In the genomic region with DNA sequence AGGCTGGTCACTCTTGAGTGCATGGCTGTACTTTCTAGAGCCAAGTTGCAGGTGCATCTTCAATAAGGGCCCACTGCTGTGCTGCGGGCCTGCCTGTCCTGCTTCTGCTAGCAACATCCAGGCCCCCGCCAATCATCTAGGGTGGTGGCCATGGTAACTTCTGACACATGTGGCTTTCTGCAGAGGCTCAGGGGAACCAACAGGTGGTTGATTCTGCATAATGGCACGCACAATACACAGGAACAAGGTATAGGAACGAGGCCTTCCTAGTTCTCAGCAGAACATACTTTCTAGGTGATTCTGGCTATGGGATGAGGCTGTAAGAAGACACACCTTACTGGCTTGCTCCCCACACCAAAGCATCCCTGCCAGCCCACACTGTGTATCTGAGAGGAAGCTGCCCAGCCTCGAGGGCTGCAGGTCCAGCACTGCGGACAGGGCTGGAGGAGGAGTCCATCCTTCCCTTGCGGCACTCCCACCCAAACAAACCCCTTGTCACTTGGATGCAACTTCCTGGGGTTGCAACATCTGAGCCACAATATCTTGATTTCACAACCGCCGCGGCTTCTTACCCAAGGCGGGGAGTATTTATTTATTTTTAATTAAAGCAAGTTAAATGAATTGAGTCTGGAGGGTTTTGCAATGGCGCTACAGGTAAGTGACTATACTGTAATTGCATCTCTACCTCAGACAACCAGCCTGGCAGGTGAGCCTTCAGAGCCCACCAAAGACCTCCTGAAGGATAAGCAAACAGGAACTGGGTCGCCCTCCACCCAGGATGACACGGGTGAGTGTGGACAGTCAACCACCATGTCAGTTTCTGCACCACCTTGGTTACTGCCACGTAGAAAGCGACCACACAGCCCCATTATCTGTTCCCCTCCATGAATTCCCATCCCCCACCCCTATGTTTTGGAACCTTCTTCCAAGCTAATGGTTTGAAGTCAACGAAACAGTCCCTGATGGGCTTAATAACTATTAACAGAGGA, we compare ENCODE assay signal across 16 cellular contexts. TPM values are rescaled to one million over a fixed set of nuclear protein-coding genes. Genes with fewer than 3 reads are reported as not detected.
A peak's percentile ranks its signal among the peaks of the same experiment; 100 is the strongest.
DNase-seq lines count a peak whose midpoint lies in the region; ATAC-seq and TF ChIP-seq lines count a peak whose summit lies in the region.
"Had no signal": no experiment of that assay in that cellular context is flagged by ENCODE, and none has a peak within 500 bp of the region (broad histone marks: within the 10 kb centered on the region; RNA-seq: fewer than 3 reads in every experiment).

No MANE protein-coding gene starts in this region.

- H3K9me3 Mint-ChIP-seq in activated B cell treated with CpG ODN at 0.5 μM for 24 hours: no peaks in the 10 kb centered on the region
- H3K9me3 Mint-ChIP-seq in activated naive CD4-positive, alpha-beta T cell treated with anti-CD3 and anti-CD28 coated beads, Interleukin-2, amount 50 U/mL, for 72 hours: no peaks in the 10 kb centered on the region

- no peaks in the 10 kb centered on the region for H3K36me3 Mint-ChIP-seq in activated B cell treated with CpG ODN at 0.5 μM for 24 hours (ENCODE audit: low read depth)
- no peaks in the 10 kb centered on the region for H3K36me3 Mint-ChIP-seq in activated naive CD4-positive, alpha-beta T cell treated with anti-CD3 and anti-CD28 coated beads, Interleukin-2, amount 50 U/mL, for 72 hours

- peak; percentile 0 for DNase-seq in NCI-H1694 treated with DMSO at 0.1 percent for 48 hours (lab: John Stamatoyannopoulos, UW)
- no peak for DNase-seq in NCI-H1694 (lab: John Stamatoyannopoulos, UW)
- DNase-seq in activated B cell treated with CpG ODN at 0.5 μM for 24 hours: no peak
- DNase-seq in left lobe of liver (ENCODE audit: low spot score): peak; percentile 57
- peak; percentile 45 for DNase-seq in stomach
- DNase-seq in WERI-Rb-1: no peak
- DNase-seq in activated naive CD4-positive, alpha-beta T cell treated with anti-CD3 and anti-CD28 coated beads, Interleukin-2, amount 50 U/mL, for 72 hours (ENCODE audit: low spot score in 2 of 2): no peak
- DNase-seq: amniotic stem cell, foreskin melanocyte, NCI-H2171 treated with DMSO at 0.1 percent for 48 hours, T1000, transverse colon had no signal

- H3K4me3 ChIP-seq in stomach (no peak overlapping the region), WERI-Rb-1 (ENCODE audit: low read depth, low read length) (no peak overlapping the region)
- H3K4me3 ChIP-seq: transverse colon had no signal

- no peak for TF ChIP-seq POLR2A in stomach (IDR thresholded peaks at IDR 0.05)

- TF ChIP-seq CTCF in activated B cell treated with CpG ODN at 0.5 μM for 24 hours (IDR thresholded peaks at IDR 0.05) (no peak), stomach (IDR thresholded peaks at IDR 0.05) (no peak), WERI-Rb-1 (IDR thresholded peaks at IDR 0.05; ENCODE audit: low read depth, low read length) (no peak)

- POLR2A ChIA-PET in activated B cell treated with CpG ODN at 0.5 μM for 24 hours (lab: Charles Lee): interaction anchor here (1.7 kb wide), 1 partner anchor 9 kb away, joined by 3 read pairs; no protein-coding TSS in a partner anchor

- peaks cover 5% of the 10 kb centered on the region for H3K4me1 Mint-ChIP-seq in activated B cell treated with CpG ODN at 0.5 μM for 24 hours
- H3K4me1 Mint-ChIP-seq: neural crest cell had no signal

- ATAC-seq in activated B cell treated with CpG ODN at 0.5 μM for 24 hours (ENCODE audit: low read depth) (peak; percentile 21), left lobe of liver (peak; percentile 65), GM18868 (IDR thresholded peaks at IDR 0.05; ENCODE audit: unreplicated experiment) (no peak)
- no peak for ATAC-seq in activated naive CD4-positive, alpha-beta T cell treated with anti-CD3 and anti-CD28 coated beads, Interleukin-2, amount 50 U/mL, for 72 hours
- ATAC-seq: Panc1 had no signal

- no peak overlapping the region for H3K4me3 Mint-ChIP-seq in activated B cell treated with CpG ODN at 0.5 μM for 24 hours
- H3K4me3 Mint-ChIP-seq: neural crest cell had no signal

- no peak overlapping the region for H3K27ac Mint-ChIP-seq in activated B cell treated with CpG ODN at 0.5 μM for 24 hours
- no peak overlapping the region for H3K27ac Mint-ChIP-seq in activated naive CD4-positive, alpha-beta T cell treated with anti-CD3 and anti-CD28 coated beads, Interleukin-2, amount 50 U/mL, for 72 hours

- 76 to 86% (median 78%) methylated on average over 14 to 17 of the region's 17 CpGs for WGBS in stomach, 5 donors

- H3K27ac ChIP-seq in stomach (peak overlapping the region in 1 of 5 donors; percentile 21), WERI-Rb-1 (no peak overlapping the region)
- H3K27ac ChIP-seq: 22Rv1, transverse colon had no signal

- no peaks in the 10 kb centered on the region for H3K27me3 ChIP-seq in stomach
- H3K27me3 ChIP-seq in WERI-Rb-1 (ENCODE audit: insufficient read depth, low read depth, severe bottlenecking): no peaks in the 10 kb centered on the region
- H3K27me3 ChIP-seq: transverse colon had no signal

- H3K27me3 Mint-ChIP-seq in activated B cell treated with CpG ODN at 0.5 μM for 24 hours: peaks cover 7% of the 10 kb centered on the region

- intact Hi-C loops in activated B cell treated with CpG ODN at 0.5 μM for 24 hours (cut with micrococcal nuclease) (no loop called here), stomach (cut with DNase I; ENCODE audit: low total_unique reads) (no loop called here)

- CTCF ChIA-PET in activated B cell treated with CpG ODN at 0.5 μM for 24 hours (lab: Charles Lee): no interaction called here

- peaks cover 0 to 23% (median 10%) of the 10 kb centered on the region in 4 donors for H3K36me3 ChIP-seq in stomach
- H3K36me3 ChIP-seq in WERI-Rb-1: no peaks in the 10 kb centered on the region
- H3K36me3 ChIP-seq: transverse colon had no signal

- TF ChIP-seq EP300 in stomach (IDR thresholded peaks at IDR 0.05): no peak

- peaks cover 0 to 5% (median 0%) of the 10 kb centered on the region in 4 donors for H3K4me1 ChIP-seq in stomach
- H3K4me1 ChIP-seq: transverse colon had no signal

- H3K9me3 ChIP-seq in stomach: no peaks in the 10 kb centered on the region
- no peaks in the 10 kb centered on the region for H3K9me3 ChIP-seq in WERI-Rb-1 (ENCODE audit: severe bottlenecking)
- H3K9me3 ChIP-seq: transverse colon had no signal

RNA-seq across cellular contexts. Expression of a gene that starts 49.6 kb away (rescaled TPM):
- total RNA-seq in activated B cell treated with CpG ODN at 0.5 μM for 24 hours (0.20 and 0.66 TPM in 2 replicates), left lobe of liver (110 TPM), stomach (100 to 1,000 TPM in 2 of 5 donors, 10 to 100 TPM in 3; 21.0 to 226 (median 29.9) TPM)
- 10 to 100 TPM in 1 of 3 donors, 1 to 10 TPM in 2; 9.0 to 62.9 (median 9.1) TPM for polyA plus RNA-seq in stomach
- 1 to 10 TPM; 1.4 to 2.3 TPM for total RNA-seq in activated naive CD4-positive, alpha-beta T cell treated with anti-CD3 and anti-CD28 coated beads, Interleukin-2, amount 50 U/mL, for 72 hours

Comparison
In these comparisons a context has a peak if more than half of its experiments do, and no peak if none do; other contexts are left out.
1. DNase-seq: peak in NCI-H1694 treated with DMSO at 0.1 percent for 48 hours (single experiment), left lobe of liver (single experiment) and stomach (single experiment); none in NCI-H1694 (single experiment), activated B cell treated with CpG ODN at 0.5 μM for 24 hours (single experiment), WERI-Rb-1 (single experiment) and activated naive CD4-positive, alpha-beta T cell treated with anti-CD3 and anti-CD28 coated beads, Interleukin-2, amount 50 U/mL, for 72 hours (0 of 2).
2. ATAC-seq: peak in activated B cell treated with CpG ODN at 0.5 μM for 24 hours (single experiment) and left lobe of liver (single experiment); none in activated naive CD4-positive, alpha-beta T cell treated with anti-CD3 and anti-CD28 coated beads, Interleukin-2, amount 50 U/mL, for 72 hours (0 of 2) and GM18868 (single experiment).
3. RNA of a gene that starts 49.6 kb away (total RNA-seq): 110 TPM in left lobe of liver (single experiment) and 21.0 to 226 TPM in stomach; 1.4 to 2.3 TPM in activated naive CD4-positive, alpha-beta T cell treated with anti-CD3 and anti-CD28 coated beads, Interleukin-2, amount 50 U/mL, for 72 hours and 0.20 to 0.66 TPM in activated B cell treated with CpG ODN at 0.5 μM for 24 hours; every median in the first group is over 4 times any median in the second.